ENCODE assay signal across 18 cellular contexts in the genomic region with DNA sequence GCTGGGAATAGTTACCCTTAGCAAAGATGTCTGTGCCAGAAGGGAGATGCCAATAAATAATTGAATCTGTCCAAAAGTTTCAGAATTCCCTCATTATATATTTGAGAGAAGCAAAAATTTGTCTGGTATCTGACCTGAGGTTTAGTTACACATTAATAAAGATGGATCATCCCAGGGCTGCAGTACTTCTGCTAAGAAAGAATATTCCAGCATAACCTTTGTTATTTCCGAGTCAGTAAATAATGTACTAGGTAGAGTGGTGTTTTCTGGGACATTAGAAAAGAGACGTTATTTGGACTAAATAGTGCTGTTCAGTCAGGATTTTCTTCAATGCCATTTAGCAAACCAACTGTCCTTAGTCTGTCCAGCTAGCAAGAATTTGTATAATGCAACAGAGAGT. TPM values are rescaled to one million over a fixed set of nuclear protein-coding genes. Genes with fewer than 3 reads are reported as not detected.
DNase-seq lines count a peak whose midpoint lies in the region; ATAC-seq and TF ChIP-seq lines count a peak whose summit lies in the region.
"Had no signal": no experiment of that assay in that cellular context is flagged by ENCODE, and none has a peak within 500 bp of the region (broad histone marks: within the 10 kb centered on the region; RNA-seq: fewer than 3 reads in every experiment).

No MANE protein-coding gene starts in this region.

- DNase-seq in Peyer's patch (no peak), mesendoderm (no peak), H7 (no peak), NCI-H524 (lab: John Stamatoyannopoulos, UW) (no peak)
- DNase-seq: activated CD4-positive, alpha-beta T cell treated with anti-CD3 and anti-CD28 coated beads, Interleukin-2, amount 10 ng/mL, durations not matched to agents 24 days and 14 days; activated naive CD4-positive, alpha-beta T cell treated with anti-CD3 and anti-CD28 coated beads, Interleukin-2, amount 50 U/mL, for 16 hours; DMS153; H9; left lung; NCI-H1092; NCI-H2227 treated with DMSO at 0.1 percent for 48 hours; retina; T1000 had no signal

- H4K5ac ChIP-seq in mesendoderm (ENCODE audit: low read length): no peak overlapping the region

- no peak overlapping the region for H2BK120ac ChIP-seq in mesendoderm (ENCODE audit: low read depth, low read length)

- H3K79me1 ChIP-seq in mesendoderm (ENCODE audit: low read length): peaks cover 19% of the 10 kb centered on the region

- H3K4ac ChIP-seq in mesendoderm (ENCODE audit: low read depth, low read length): no peak overlapping the region

- H3K9ac ChIP-seq in endocrine pancreas (ENCODE audit: control insufficient read depth, insufficient read depth, low read length) (no peak overlapping the region), mesendoderm (ENCODE audit: low read length) (no peak overlapping the region)
- H3K9ac ChIP-seq: KMS-11 had no signal

- peaks cover 61% of the 10 kb centered on the region for H3K79me2 ChIP-seq in mesendoderm (ENCODE audit: control insufficient read depth, insufficient read depth, low read length)

- no peak for TF ChIP-seq POLR2A in Peyer's patch (IDR thresholded peaks at IDR 0.05)

- H2BK5ac ChIP-seq in mesendoderm (ENCODE audit: low read length): no peak overlapping the region

- peak overlapping the region; percentile 5 for H3K18ac ChIP-seq in mesendoderm (ENCODE audit: low read length)

- no peak overlapping the region for H2BK15ac ChIP-seq in mesendoderm (replicated peaks; ENCODE audit: low read depth)

- H4K8ac ChIP-seq in mesendoderm (ENCODE audit: low read depth, low read length): no peak overlapping the region

- H3K27me3 ChIP-seq in Peyer's patch (no peaks in the 10 kb centered on the region), endocrine pancreas (ENCODE audit: control insufficient read depth, insufficient read depth, low read length) (no peaks in the 10 kb centered on the region), mesendoderm (ENCODE audit: insufficient read depth, low read length, poor library complexity) (no peaks in the 10 kb centered on the region), H7 (ENCODE audit: control insufficient read depth, insufficient read depth, low read length) (no peaks in the 10 kb centered on the region)
- H3K27me3 ChIP-seq: breast epithelium, left lung had no signal

- peak overlapping the region in 3 of 4 donors; percentile 4 to 71 (median 69) for H3K27ac ChIP-seq in Peyer's patch
- no peak overlapping the region for H3K27ac ChIP-seq in mesendoderm (ENCODE audit: low read depth, low read length)
- H3K27ac ChIP-seq in temporal lobe (ENCODE audit: low read depth, low read length): peak overlapping the region; percentile 17
- H3K27ac ChIP-seq: KMS-11 had no signal

- H2AK5ac ChIP-seq in mesendoderm (ENCODE audit: low read length): no peak overlapping the region

- no peak overlapping the region for H3K4me2 ChIP-seq in mesendoderm (ENCODE audit: low read length)
- H3K4me2 ChIP-seq: KMS-11 had no signal

- no peak for ATAC-seq in GM18517 (IDR thresholded peaks at IDR 0.05; ENCODE audit: unreplicated experiment)
- ATAC-seq: left lung had no signal

- H3K36me3 ChIP-seq in Peyer's patch (no peaks in the 10 kb centered on the region), endocrine pancreas (ENCODE audit: control insufficient read depth, insufficient read depth, low read length) (no peaks in the 10 kb centered on the region), mesendoderm (ENCODE audit: control insufficient read depth, insufficient read depth, low read length) (no peaks in the 10 kb centered on the region), H7 (replicated peaks; ENCODE audit: control insufficient read depth, insufficient read depth, low read length) (no peaks in the 10 kb centered on the region)
- H3K36me3 ChIP-seq: breast epithelium, left lung had no signal

- no peak overlapping the region for H3K4me3 ChIP-seq in Peyer's patch
- peak overlapping the region; percentile 48 for H3K4me3 ChIP-seq in endocrine pancreas (ENCODE audit: control insufficient read depth, insufficient read depth, low read length)
- no peak overlapping the region for H3K4me3 ChIP-seq in mesendoderm (ENCODE audit: low read length)
- no peak overlapping the region for H3K4me3 ChIP-seq in H7 (ENCODE audit: insufficient read depth, low read depth, low read length)
- H3K4me3 ChIP-seq: breast epithelium, left lung had no signal

- H3K9me3 ChIP-seq in Peyer's patch (no peaks in the 10 kb centered on the region), endocrine pancreas (ENCODE audit: control insufficient read depth, low read length) (no peaks in the 10 kb centered on the region)
- H3K9me3 ChIP-seq: breast epithelium, left lung had no signal

- WGBS in mesendoderm (ENCODE audit: extremely low coverage, insufficient coverage, low lambda C conversion rate): no CpG with 5 or more reads among the region's 2 CpGs

- no peak overlapping the region for H3K23ac ChIP-seq in mesendoderm (ENCODE audit: low read length)

- H3K4me1 ChIP-seq in Peyer's patch (peaks cover 0 to 89% (median 8%) of the 10 kb centered on the region in 4 donors), endocrine pancreas (ENCODE audit: control insufficient read depth, insufficient read depth, low read length) (peaks cover 28% of the 10 kb centered on the region), mesendoderm (ENCODE audit: control insufficient read depth, low read depth, low read length) (peaks cover 27% of the 10 kb centered on the region)

- TF ChIP-seq CTCF in Peyer's patch (IDR thresholded peaks at IDR 0.05): no peak

- H3K56ac ChIP-seq in mesendoderm (ENCODE audit: low read length): no peak overlapping the region

RNA-seq across cellular contexts. Expression of gene ADD1, which starts 26.5 kb away (rescaled TPM):
- total RNA-seq in Peyer's patch: 100 to 1,000 TPM; 290 to 470 (median 372) TPM
- polyA plus RNA-seq in mesendoderm (2013, experiment 1 of 2): 202 TPM
- 195 TPM for polyA plus RNA-seq in mesendoderm (2013, experiment 2 of 2)
- total RNA-seq in temporal lobe: 191 TPM
- 201 and 224 TPM in 2 replicates for total RNA-seq in H7 (2014; rRNA removed; shearing (Covaris generic))
